ENCODE assay signal across 21 cellular contexts in the genomic region with DNA sequence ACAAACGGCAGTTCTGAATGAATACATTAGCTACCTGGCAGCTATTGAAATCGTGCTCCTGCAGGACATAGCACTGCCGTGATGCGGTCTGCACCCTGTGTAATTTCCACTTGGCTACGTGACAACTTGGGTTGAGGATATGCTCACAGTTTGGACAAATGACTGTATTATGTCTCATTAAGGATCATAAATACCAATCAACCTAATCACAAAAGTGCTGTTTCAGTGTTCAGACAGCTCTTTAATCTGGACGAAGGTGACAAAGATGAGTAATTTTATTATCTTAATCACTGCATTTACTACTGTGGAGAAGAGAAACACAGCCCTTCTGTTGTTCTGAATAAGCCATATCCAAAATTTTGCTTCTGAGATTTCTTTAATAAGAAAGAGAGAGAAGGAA.
"Had no signal": no experiment of that assay in that cellular context is flagged by ENCODE, and none has a peak within 500 bp of the region (broad histone marks: within the 10 kb centered on the region; RNA-seq: fewer than 3 reads in every experiment).

No MANE protein-coding gene starts in this region.

- H3K4me1 Mint-ChIP-seq: activated CD4-positive, alpha-beta T cell treated with anti-CD3 and anti-CD28 coated beads, Interleukin-2, amount 10 ng/mL, durations not matched to agents 7 days and 5 days; naive thymus-derived CD8-positive, alpha-beta T cell had no signal

- H3K36me3 Mint-ChIP-seq: brain; naive thymus-derived CD8-positive, alpha-beta T cell had no signal

- H3K4me3 Mint-ChIP-seq: activated CD4-positive, alpha-beta T cell treated with anti-CD3 and anti-CD28 coated beads, Interleukin-2, amount 10 ng/mL, durations not matched to agents 7 days and 5 days; activated CD8-positive, alpha-beta T cell treated with anti-CD3 and anti-CD28 coated beads, Interleukin-2, amount 10 ng/mL, durations not matched to agents 7 days and 5 days; activated T-cell treated with anti-CD3 and anti-CD28 coated beads, Interleukin-2, amount 50 U/mL, for 24 hours; brain; naive thymus-derived CD8-positive, alpha-beta T cell had no signal

- ATAC-seq: activated CD8-positive, alpha-beta T cell treated with anti-CD3 and anti-CD28 coated beads, Interleukin-2, amount 10 ng/mL, durations not matched to agents 7 days and 5 days; esophagus mucosa; gastroesophageal sphincter; heart left ventricle; naive thymus-derived CD8-positive, alpha-beta T cell; upper lobe of right lung had no signal

- H3K36me3 ChIP-seq: gastroesophageal sphincter, heart left ventricle, prostate gland, right atrium auricular region, upper lobe of right lung had no signal

- H3K9me3 Mint-ChIP-seq: activated T-helper 2 cell treated with anti-CD3 and anti-CD28 coated beads, Interferon-gamma antibody, Interleukin-2, Interleukin-4, amounts not matched to agents 10 μg/mL and 5 μg/mL and 100 μg/mL, durations not matched to agents 14 hours and 24 hours and 36 hours had no signal

- H3K4me3 ChIP-seq: gastroesophageal sphincter, heart left ventricle, prostate gland, right atrium auricular region, upper lobe of right lung had no signal

- DNase-seq: activated CD4-positive, alpha-beta T cell treated with anti-CD3 and anti-CD28 coated beads, Interleukin-2, amount 10 ng/mL, durations not matched to agents 7 days and 5 days; activated CD4-positive, CD25-positive, alpha-beta regulatory T cell; activated CD8-positive, alpha-beta T cell treated with anti-CD3 and anti-CD28 coated beads, Interleukin-2, amount 10 ng/mL, durations not matched to agents 7 days and 5 days; activated naive CD4-positive, alpha-beta T cell treated with Interleukin-2 at 50 U/mL for 16 hours; activated T-cell treated with anti-CD3 and anti-CD28 coated beads, Interleukin-2, amount 50 U/mL, for 24 hours; cortex of kidney; heart left ventricle; kidney glomerular epithelial cell; naive thymus-derived CD8-positive, alpha-beta T cell; stimulated activated CD4-positive, alpha-beta T cell treated with anti-CD3 and anti-CD28 coated beads, Interleukin-12 subunit alpha, Interleukin-12 subunit beta, amount 100 ng/mL, for 4 hours; stimulated activated CD4-positive, alpha-beta T cell treated with anti-CD3 and anti-CD28 coated beads, Interleukin-1b, Interleukin-23, amount 100 ng/mL, for 48 hours; stimulated activated CD8-positive, alpha-beta memory T cell treated with anti-CD3 and anti-CD28 coated beads, Interleukin-4, amount 100 ng/mL, for 48 hours; stimulated activated naive CD4-positive, alpha-beta T cell; T1000; upper lobe of right lung had no signal

- H3K27ac ChIP-seq: gastroesophageal sphincter, heart left ventricle, prostate gland, right atrium auricular region, upper lobe of right lung had no signal

- H3K27me3 ChIP-seq: right atrium auricular region had no signal

- H3K27ac Mint-ChIP-seq: activated CD4-positive, alpha-beta T cell treated with anti-CD3 and anti-CD28 coated beads, Interleukin-2, amount 10 ng/mL, durations not matched to agents 7 days and 5 days; activated CD8-positive, alpha-beta T cell treated with anti-CD3 and anti-CD28 coated beads, Interleukin-2, amount 10 ng/mL, durations not matched to agents 7 days and 5 days; activated T-cell treated with anti-CD3 and anti-CD28 coated beads, Interleukin-2, amount 50 U/mL, for 24 hours; activated T-helper 2 cell treated with anti-CD3 and anti-CD28 coated beads, Interferon-gamma antibody, Interleukin-2, Interleukin-4, amounts not matched to agents 10 μg/mL and 5 μg/mL and 100 μg/mL, durations not matched to agents 14 hours and 24 hours and 36 hours; brain; naive thymus-derived CD8-positive, alpha-beta T cell had no signal
